ENCODE assay signal across 11 cellular contexts in the genomic region with DNA sequence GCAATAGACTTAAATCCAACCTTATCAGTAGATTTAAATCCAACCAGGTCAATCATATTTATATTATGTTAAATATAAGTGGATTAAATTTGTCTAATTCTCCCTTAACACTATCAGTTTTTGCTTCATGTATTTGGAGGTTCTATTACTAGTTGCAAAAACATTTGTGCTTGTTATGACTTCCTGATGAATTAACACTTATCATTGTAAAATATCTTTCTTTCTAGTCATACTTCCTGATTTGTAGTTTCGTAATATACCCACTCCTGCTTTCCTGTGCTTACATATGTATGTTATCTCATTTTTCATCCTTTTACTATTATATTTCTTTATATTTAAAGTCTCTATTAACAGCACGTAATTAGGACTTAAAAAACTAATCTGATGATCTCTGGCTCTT. TPM values are rescaled to one million over a fixed set of nuclear protein-coding genes. Genes with fewer than 3 reads are reported as not detected.
DNase-seq lines count a peak whose midpoint lies in the region; ATAC-seq and TF ChIP-seq lines count a peak whose summit lies in the region.
"Not testable (repeated sequence)": the region's sequence is repeated elsewhere in the genome, so short reads cannot be mapped to it uniquely, and the experiment has no call there.
"Had no signal": no experiment of that assay in that cellular context is flagged by ENCODE, and none has a peak within 500 bp of the region (broad histone marks: within the 10 kb centered on the region; RNA-seq: fewer than 3 reads in every experiment).

No MANE protein-coding gene starts in this region.

- DNase-seq in EH (ENCODE audit: low read depth) = peak; percentile 56
- peak; percentile 12 for DNase-seq in HT-29 (ENCODE audit: low spot score)
- peak; percentile 51 for DNase-seq in NCI-H226
- not testable (repeated sequence) for DNase-seq in RWPE2 (ENCODE audit: low spot score)
- DNase-seq in cardiac fibroblast (ENCODE audit: low read depth in 2 of 2) = peak; percentile 52 to 66
- DNase-seq in fibroblast of mammary gland (ENCODE audit: low read depth) = peak; percentile 26
- DNase-seq in kidney tubule cell (ENCODE audit: low spot score) = peak; percentile 33

- not testable (repeated sequence) for H3K4me1 ChIP-seq in RWPE2 (ENCODE audit: insufficient read depth, poor library complexity, severe bottlenecking)

- TF ChIP-seq CTCF in RWPE2 (IDR thresholded peaks at IDR 0.05; ENCODE audit: poor library complexity, severe bottlenecking); cardiac fibroblast (IDR thresholded peaks at IDR 0.05; ENCODE audit: low read depth, low read length); fibroblast of mammary gland (conservative IDR thresholded peaks at IDR 0.05; ENCODE audit: control insufficient read depth, insufficient read depth, low read depth, low read length): not testable (repeated sequence)

- not testable (repeated sequence) for H3K9me3 ChIP-seq in RWPE2 (ENCODE audit: severe bottlenecking)

- H3K36me3 ChIP-seq in RWPE2 (ENCODE audit: low read depth) = not testable (repeated sequence)

- H3K27ac ChIP-seq in RWPE2 (ENCODE audit: poor library complexity, severe bottlenecking) = peak overlapping the region; percentile 26

- H3K27me3 ChIP-seq in RWPE2 (ENCODE audit: insufficient read depth, poor library complexity, severe bottlenecking) = not testable (repeated sequence)

- ATAC-seq in RWPE2 (ENCODE audit: low read depth) = 0 out of 3 replicates have a peak, but pooled peaks have one; percentile 17

- H3K4me3 ChIP-seq in RWPE2 (ENCODE audit: severe bottlenecking); cardiac fibroblast (replicated peaks in 1 of 2; ENCODE audit: low read depth in 2 of 2, low read length in 2 of 2); fibroblast of mammary gland (ENCODE audit: control insufficient read depth, low read depth, low read length): not testable (repeated sequence)

RNA-seq across cellular contexts. Expression of a gene that starts 30.0 kb away (rescaled TPM):
- not detected in 2 replicates for total RNA-seq in HT-29 (2014; rRNA removed; shearing (Covaris generic))
- total RNA-seq: Calu3; CD4-positive, alpha-beta T cell; K562; SK-MEL-5 had no signal
